ENCODE assay signal across 1 cellular context in the genomic region with DNA sequence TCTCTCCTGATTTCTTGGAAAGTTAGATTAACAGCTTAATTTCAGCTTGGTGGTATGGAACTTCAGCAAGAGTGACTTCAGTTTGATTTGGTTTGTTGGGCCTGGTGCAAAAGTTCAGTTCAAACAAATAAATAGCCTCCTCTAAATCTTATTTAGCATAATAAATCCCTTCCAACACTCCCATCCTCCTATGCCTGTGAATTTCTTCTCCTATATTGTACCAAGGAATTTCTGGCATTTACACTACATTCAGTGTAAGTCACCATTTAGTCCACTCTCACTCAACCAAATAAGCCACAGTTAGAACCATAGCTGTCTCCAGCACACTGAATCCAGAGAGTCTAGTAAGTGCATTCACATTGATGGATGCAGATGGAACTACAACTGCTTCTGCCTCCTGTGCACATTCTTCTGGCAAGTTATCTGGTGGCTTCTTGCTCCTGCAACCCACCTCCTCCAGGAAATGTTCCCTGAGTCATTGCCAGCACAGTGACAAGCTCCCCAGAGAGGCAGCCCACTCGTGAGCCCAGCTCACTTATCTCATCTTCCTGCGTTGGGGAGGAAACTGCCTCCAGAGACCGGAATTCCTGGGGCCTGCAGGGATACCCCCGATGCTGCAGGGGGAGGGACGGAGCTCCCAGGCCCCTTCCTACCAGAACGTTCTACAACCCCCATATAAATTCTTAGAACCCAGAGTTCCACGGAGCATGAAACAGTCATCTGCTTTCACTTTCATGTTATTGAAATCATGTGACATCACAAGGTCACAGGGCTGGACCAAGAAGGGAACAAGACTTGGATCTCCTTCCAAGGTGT.
TF ChIP-seq lines count a peak whose summit lies in the region.

No MANE protein-coding gene starts in this region.

TF ChIP-seq in GM23338, 12 proteins besides CTCF, POLR2A, EP300 and RAD21 (continued from another document):
- TF ChIP-seq EZH2phosphoT487 (IDR thresholded peaks at IDR 0.05; ENCODE audit: unreplicated experiment), result no peak
- no peak for TF ChIP-seq ZNF114 (CRISPR knock-in tag; IDR thresholded peaks at IDR 0.05)
